Comparison of ENCODE assay signal across 19 cellular contexts in the genomic region with DNA sequence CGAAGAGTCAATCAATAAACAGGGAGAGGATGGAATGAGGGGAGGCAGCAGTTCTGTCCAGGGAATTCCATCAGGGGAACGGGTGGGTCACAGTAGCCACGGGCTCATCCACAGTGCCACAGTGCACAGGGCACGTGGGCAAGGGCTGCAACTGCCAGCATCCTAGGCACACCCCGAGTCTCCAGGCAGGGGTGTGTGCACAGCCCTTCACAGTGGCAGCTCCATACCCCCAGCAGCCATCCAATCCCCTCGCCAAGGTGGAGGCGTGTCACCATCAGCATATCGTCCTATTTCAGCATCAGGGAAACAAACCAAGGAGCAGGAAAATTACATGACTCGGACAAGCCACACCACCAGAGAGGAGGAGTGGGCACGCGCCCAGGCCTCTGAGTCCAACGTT.
DNase-seq lines count a peak whose midpoint lies in the region; ATAC-seq and TF ChIP-seq lines count a peak whose summit lies in the region.
"Had no signal": no experiment of that assay in that cellular context is flagged by ENCODE, and none has a peak within 500 bp of the region (broad histone marks: within the 10 kb centered on the region; RNA-seq: fewer than 3 reads in every experiment).

No MANE protein-coding gene starts in this region.

- H4K20me1 ChIP-seq in GM23248 (ENCODE audit: insufficient read depth) = no peaks in the 10 kb centered on the region; the same call in 1 of the 2 replicates
- H4K20me1 ChIP-seq: BLaER1 had no signal

- H3K9me3 Mint-ChIP-seq in activated CD4-positive, alpha-beta T cell treated with anti-CD3 and anti-CD28 coated beads, Interleukin-2, amount 10 ng/mL, durations not matched to agents 7 days and 5 days = no peaks in the 10 kb centered on the region
- H3K9me3 Mint-ChIP-seq: CD4-positive, CD25-positive, alpha-beta regulatory T cell; CD8-positive, alpha-beta T cell had no signal

- CTCF ChIA-PET in activated CD4-positive, alpha-beta T cell treated with anti-CD3 and anti-CD28 coated beads, Interleukin-2, amount 10 ng/mL, durations not matched to agents 7 days and 5 days (lab: Charles Lee) = interaction anchor here (1.2 kb wide), 1 partner anchor 9 kb away, joined by 3 read pairs; no protein-coding TSS in a partner anchor

- no peak overlapping the region for H3K18ac ChIP-seq in mesenchymal stem cell (ENCODE audit: low read depth in 1 of 2, low read length in 2 of 2)

- peak overlapping the region; percentile 25 for H4K91ac ChIP-seq in mesenchymal stem cell (ENCODE audit: low read length)

- H3K4me2 ChIP-seq in GM23248 (ENCODE audit: unreplicated experiment) (no peak overlapping the region), mesenchymal stem cell (ENCODE audit: low read length, poor library complexity, severe bottlenecking) (no peak overlapping the region)
- H3K4me2 ChIP-seq: BLaER1 had no signal

- WGBS in GM23248 (ENCODE audit: low coverage in 1 of 2, low lambda C conversion rate in 2 of 2, missing lambda C conversion rate in 2 of 2), 2 experiments = 66 to 69% methylated on average over 12 of the region's 12 CpGs
- 97% methylated on average over 12 of the region's 12 CpGs for WGBS in mesenchymal stem cell
- 83% methylated on average over 7 of the region's 12 CpGs for WGBS in right lobe of liver (ENCODE audit: insufficient coverage, low coverage, low lambda C conversion rate, missing lambda C conversion rate)
- 63 to 75% (median 66%) methylated on average over 12 of the region's 12 CpGs for WGBS in psoas muscle, 3 donors

- H3K4me1 ChIP-seq in GM23248 (ENCODE audit: insufficient read depth) (peaks cover 17% of the 10 kb centered on the region), mesenchymal stem cell (ENCODE audit: control insufficient read depth, insufficient read depth, low read depth, low read length) (peaks cover 3% of the 10 kb centered on the region), right lobe of liver (no peaks in the 10 kb centered on the region), psoas muscle (no peaks in the 10 kb centered on the region)
- H3K4me1 ChIP-seq: Caco-2 had no signal

- peaks cover 19% of the 10 kb centered on the region; the same call in 1 of the 2 replicates for H3F3A ChIP-seq in GM23248 (ENCODE audit: insufficient read depth)

- no peak overlapping the region for H2BK5ac ChIP-seq in mesenchymal stem cell (ENCODE audit: low read depth, low read length, poor library complexity, severe bottlenecking)

- no peaks in the 10 kb centered on the region for H3K27me3 Mint-ChIP-seq in activated CD4-positive, alpha-beta T cell treated with anti-CD3 and anti-CD28 coated beads, Interleukin-2, amount 10 ng/mL, durations not matched to agents 7 days and 5 days
- H3K27me3 Mint-ChIP-seq: CD4-positive, CD25-positive, alpha-beta regulatory T cell had no signal

- H3K4ac ChIP-seq in mesenchymal stem cell (ENCODE audit: low read depth in 1 of 2, low read length in 2 of 2) = no peak overlapping the region

- H2BK15ac ChIP-seq in mesenchymal stem cell (ENCODE audit: low read depth, poor library complexity, severe bottlenecking) = no peak overlapping the region

- H3K36me3 ChIP-seq in GM23248 (ENCODE audit: low read depth) (no peaks in the 10 kb centered on the region), MG63 (peaks cover 55% of the 10 kb centered on the region), mesenchymal stem cell (ENCODE audit: control insufficient read depth in 1 of 2, insufficient read depth in 2 of 2, low read depth in 1 of 2, low read length in 2 of 2) (peaks cover 0 to 6% of the 10 kb centered on the region in 2 experiments), right lobe of liver (no peaks in the 10 kb centered on the region), psoas muscle (ENCODE audit: insufficient read depth in 1 of 2, low read depth in 1 of 2) (no peaks in the 10 kb centered on the region)
- H3K36me3 ChIP-seq: BLaER1 had no signal

- H3K27me3 ChIP-seq in GM23248 (replicated peaks; ENCODE audit: insufficient read depth) (no peaks in the 10 kb centered on the region), MG63 (no peaks in the 10 kb centered on the region), mesenchymal stem cell (ENCODE audit: control insufficient read depth in 1 of 2, insufficient read depth in 1 of 2, low read length in 2 of 2) (no peaks in the 10 kb centered on the region), right lobe of liver (no peaks in the 10 kb centered on the region), psoas muscle (ENCODE audit: insufficient read depth in 3 of 3, low read length in 2 of 3) (no peaks in the 10 kb centered on the region)
- H3K27me3 ChIP-seq: BLaER1 had no signal

- H3K36me3 Mint-ChIP-seq in activated CD4-positive, alpha-beta T cell treated with anti-CD3 and anti-CD28 coated beads, Interleukin-2, amount 10 ng/mL, durations not matched to agents 7 days and 5 days (ENCODE audit: low read depth) = no peaks in the 10 kb centered on the region
- H3K36me3 Mint-ChIP-seq: CD4-positive, CD25-positive, alpha-beta regulatory T cell; CD8-positive, alpha-beta T cell had no signal

- TF ChIP-seq CTCF in right lobe of liver (IDR thresholded peaks at IDR 0.05) = no peak
- no peak for TF ChIP-seq CTCF in psoas muscle (IDR thresholded peaks at IDR 0.05)

- H2AK5ac ChIP-seq in mesenchymal stem cell (ENCODE audit: low read length, severe bottlenecking) = no peak overlapping the region

- H3K4me3 Mint-ChIP-seq in activated CD4-positive, alpha-beta T cell treated with anti-CD3 and anti-CD28 coated beads, Interleukin-2, amount 10 ng/mL, durations not matched to agents 7 days and 5 days = no peak overlapping the region
- H3K4me3 Mint-ChIP-seq: B cell; CD4-positive, CD25-positive, alpha-beta regulatory T cell; CD8-positive, alpha-beta T cell had no signal

- H3K4me3 ChIP-seq in GM23248 = no peak overlapping the region
- H3K4me3 ChIP-seq in MG63 = no peak overlapping the region
- H3K4me3 ChIP-seq in mesenchymal stem cell (ENCODE audit: insufficient read depth in 1 of 2, low read depth in 1 of 2, low read length in 2 of 2) = no peak overlapping the region
- H3K4me3 ChIP-seq in right lobe of liver = no peak overlapping the region
- no peak overlapping the region for H3K4me3 ChIP-seq in psoas muscle
- H3K4me3 ChIP-seq: BLaER1 had no signal

- TF ChIP-seq POLR2A in right lobe of liver (IDR thresholded peaks at IDR 0.05) = no peak

- H2AFZ ChIP-seq in GM23248 = no peak overlapping the region
- H2AFZ ChIP-seq in mesenchymal stem cell (ENCODE audit: low read depth, low read length) = no peak overlapping the region

- in situ Hi-C loops in GM23248 (cut with MboI) = no loop called here

- intact Hi-C loops in right lobe of liver (cut with DNase I) = no loop called here
- intact Hi-C loops in psoas muscle (cut with DNase I) = no loop called here

- H3K79me1 ChIP-seq in mesenchymal stem cell (replicated peaks; ENCODE audit: low read length, poor library complexity, severe bottlenecking) = no peaks in the 10 kb centered on the region

- no peak overlapping the region for H3K27ac ChIP-seq in GM23248
- no peak overlapping the region for H3K27ac ChIP-seq in mesenchymal stem cell (ENCODE audit: low read length, poor library complexity, severe bottlenecking)
- no peak overlapping the region for H3K27ac ChIP-seq in right lobe of liver
- H3K27ac ChIP-seq in psoas muscle = no peak overlapping the region
- H3K27ac ChIP-seq: 22Rv1, BLaER1, C4-2B had no signal

- peak overlapping the region; percentile 20 for H3K27ac Mint-ChIP-seq in activated CD4-positive, alpha-beta T cell treated with anti-CD3 and anti-CD28 coated beads, Interleukin-2, amount 10 ng/mL, durations not matched to agents 7 days and 5 days
- H3K27ac Mint-ChIP-seq: B cell; CD4-positive, CD25-positive, alpha-beta regulatory T cell; CD8-positive, alpha-beta T cell had no signal

- DNase-seq in activated CD4-positive, alpha-beta T cell treated with anti-CD3 and anti-CD28 coated beads, Interleukin-2, amount 10 ng/mL, durations not matched to agents 7 days and 5 days = no peak
- no peak for DNase-seq in activated CD4-positive, alpha-beta T cell treated with anti-CD3 and anti-CD28 coated beads for 4 hours
- peak; percentile 12 for DNase-seq in GM23248
- peak; percentile 42 for DNase-seq in MG63
- no peak for DNase-seq in mesenchymal stem cell
- no peak for DNase-seq in right lobe of liver
- no peak for DNase-seq in psoas muscle
- DNase-seq: Caco-2; CD4-positive, CD25-positive, alpha-beta regulatory T cell; CD8-positive, alpha-beta T cell; DMS153; DND-41; H7; HCEC 1CT had no signal

- H3K9me2 ChIP-seq in GM23248 (ENCODE audit: insufficient read depth) = no peaks in the 10 kb centered on the region

- ATAC-seq in HG03108 (IDR thresholded peaks at IDR 0.05; ENCODE audit: unreplicated experiment) (no peak), right lobe of liver (no peak), psoas muscle (no peak)
- ATAC-seq: CD8-positive, alpha-beta T cell had no signal

- no peak overlapping the region for H2BK12ac ChIP-seq in mesenchymal stem cell (ENCODE audit: low read length in 2 of 2)

- no peak overlapping the region for H3K14ac ChIP-seq in mesenchymal stem cell (ENCODE audit: low read length in 2 of 2)

- no peaks in the 10 kb centered on the region for H3K4me1 Mint-ChIP-seq in activated CD4-positive, alpha-beta T cell treated with anti-CD3 and anti-CD28 coated beads, Interleukin-2, amount 10 ng/mL, durations not matched to agents 7 days and 5 days
- H3K4me1 Mint-ChIP-seq: B cell; CD4-positive, CD25-positive, alpha-beta regulatory T cell had no signal

- no peak overlapping the region for H3K23ac ChIP-seq in mesenchymal stem cell (ENCODE audit: low read length in 2 of 2)

- no peak overlapping the region for H4K8ac ChIP-seq in mesenchymal stem cell (ENCODE audit: low read length)

- H2BK120ac ChIP-seq in mesenchymal stem cell (ENCODE audit: low read depth, low read length) = no peak overlapping the region

- H3K9ac ChIP-seq in GM23248 (no peak overlapping the region), mesenchymal stem cell (ENCODE audit: low read length) (no peak overlapping the region)
- H3K9ac ChIP-seq: BLaER1 had no signal

- POLR2A ChIA-PET in activated CD4-positive, alpha-beta T cell treated with anti-CD3 and anti-CD28 coated beads, Interleukin-2, amount 10 ng/mL, durations not matched to agents 7 days and 5 days (lab: Charles Lee) = no interaction called here

- H3K79me2 ChIP-seq in GM23248 (ENCODE audit: insufficient read depth) = peaks cover 86% of the 10 kb centered on the region

- H3K9me3 ChIP-seq in GM23248 (ENCODE audit: low read depth) (no peaks in the 10 kb centered on the region), MG63 (no peaks in the 10 kb centered on the region; the same call in 1 of the 2 replicates), mesenchymal stem cell (ENCODE audit: control insufficient read depth, low read length) (no peaks in the 10 kb centered on the region), right lobe of liver (no peaks in the 10 kb centered on the region), psoas muscle (no peaks in the 10 kb centered on the region)
- H3K9me3 ChIP-seq: BLaER1, Caco-2 had no signal

Comparison
In these comparisons a context has a peak if more than half of its experiments do, and no peak if none do; other contexts are left out.
1. DNase-seq: peak in GM23248 (single experiment) and MG63 (single experiment); none in activated CD4-positive, alpha-beta T cell treated with anti-CD3 and anti-CD28 coated beads, Interleukin-2, amount 10 ng/mL, durations not matched to agents 7 days and 5 days (single experiment), activated CD4-positive, alpha-beta T cell treated with anti-CD3 and anti-CD28 coated beads for 4 hours (0 of 2), mesenchymal stem cell (single experiment), right lobe of liver (0 of 3) and psoas muscle (0 of 2).